8 cellular contexts compared by ENCODE assay signal in the genomic region with DNA sequence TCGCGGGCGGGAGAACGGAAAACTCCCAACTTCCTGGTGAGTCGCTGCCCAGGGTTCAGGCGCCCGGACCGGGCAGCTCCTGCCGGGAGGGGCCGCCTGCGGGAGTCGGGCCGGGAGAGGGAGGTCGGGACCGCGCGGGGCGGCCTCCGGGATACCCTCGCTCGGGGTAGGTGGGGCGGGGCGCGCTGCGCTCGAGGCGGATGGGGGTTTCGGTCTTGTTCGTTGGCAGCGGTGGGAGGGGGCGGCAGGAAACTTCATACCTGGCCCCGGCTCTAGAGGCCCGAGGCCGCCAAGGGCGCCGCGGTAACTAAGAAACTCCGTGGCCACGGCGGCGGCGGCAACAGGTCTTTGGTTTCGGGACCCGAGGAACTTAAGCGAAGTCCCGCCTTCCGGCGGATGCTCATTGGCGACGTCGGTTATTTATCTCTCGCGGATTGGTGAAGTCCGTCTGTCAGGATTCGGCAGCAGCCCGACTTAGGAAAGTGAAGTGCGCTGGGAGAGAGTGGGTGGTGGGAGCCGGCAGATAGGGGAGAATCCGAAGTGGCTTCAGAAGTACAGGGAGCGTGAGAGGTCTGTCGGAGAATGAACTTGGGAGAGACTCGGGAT. TPM values are rescaled to one million over a fixed set of nuclear protein-coding genes. Genes with fewer than 3 reads are reported as not detected.
DNase-seq lines count a peak whose midpoint lies in the region; ATAC-seq and TF ChIP-seq lines count a peak whose summit lies in the region.

No MANE protein-coding gene starts in this region.

- H3K4me2 ChIP-seq in SU-DHL-6 (ENCODE audit: low read depth, low read length, poor library complexity, severe bottlenecking), result peak overlapping the region; percentile 82

- H3F3A ChIP-seq in SU-DHL-6 (ENCODE audit: insufficient read depth), result peaks cover 11% of the 10 kb centered on the region

- H3K36me3 ChIP-seq in SU-DHL-6 (ENCODE audit: low read length) (no peaks in the 10 kb centered on the region), ovary (no peaks in the 10 kb centered on the region), thyroid gland (no peaks in the 10 kb centered on the region)

- peak overlapping the region; percentile 89 for H3K4me3 ChIP-seq in SU-DHL-6 (ENCODE audit: insufficient read depth, low read length, poor library complexity, severe bottlenecking)
- peak overlapping the region; percentile 91 for H3K4me3 ChIP-seq in ovary
- peak overlapping the region; percentile 69 to 86 (median 75) for H3K4me3 ChIP-seq in thyroid gland (replicated peaks in 1 of 3)

- TF ChIP-seq CTCF in SU-DHL-6 (IDR thresholded peaks at IDR 0.05; ENCODE audit: insufficient read depth, low read length, poor library complexity, severe bottlenecking) (no peak), ovary (IDR thresholded peaks at IDR 0.05) (no peak), thyroid gland (IDR thresholded peaks at IDR 0.05) (peak in 1 of 6 experiments; percentile 2)

- 0 to 2% (median 1%) methylated on average over 34 to 62 of the region's 62 CpGs for WGBS in ovary, 3 donors
- 0% methylated on average over 29 to 42 of the region's 62 CpGs for WGBS in thyroid gland, 2 donors

- H3K79me2 ChIP-seq in SU-DHL-6 (ENCODE audit: insufficient read depth, low read length), result peaks cover 15% of the 10 kb centered on the region; the same call in 1 of the 2 replicates

- peak overlapping the region; percentile 77 for H3K9ac ChIP-seq in SU-DHL-6 (ENCODE audit: low read length)

- H3K4me1 ChIP-seq in ovary (ENCODE audit: insufficient read depth) (peaks cover 4% of the 10 kb centered on the region), thyroid gland (peaks cover 0 to 18% of the 10 kb centered on the region in 2 donors)

- H2AFZ ChIP-seq in SU-DHL-6 (ENCODE audit: low read depth, low read length, severe bottlenecking), result peak overlapping the region; percentile 87

- H3K27ac ChIP-seq in SU-DHL-6 (ENCODE audit: low read depth, low read length), result peak overlapping the region; percentile 67
- peak overlapping the region; percentile 91 to 98 for H3K27ac ChIP-seq in ovary
- peak overlapping the region; percentile 98 to 99 (median 98) for H3K27ac ChIP-seq in thyroid gland

- intact Hi-C loops in Right ventricle myocardium superior (cut with DNase I), result loop anchor here (10.0 kb wide), 1 partner anchor 47 kb away; no protein-coding TSS in a partner anchor
- intact Hi-C loops in ovary (cut with DNase I), result no loop called here
- intact Hi-C loops in thyroid gland (cut with DNase I), result no loop called here

- peak; percentile 46 for ATAC-seq in HG02678 (IDR thresholded peaks at IDR 0.05; ENCODE audit: unreplicated experiment)
- ATAC-seq in Right ventricle myocardium superior (ENCODE audit: poor library complexity), result peak; percentile 77

- no peaks in the 10 kb centered on the region for H3K9me3 ChIP-seq in SU-DHL-6 (ENCODE audit: insufficient read depth, low read length)
- H3K9me3 ChIP-seq in ovary, result no peaks in the 10 kb centered on the region
- no peaks in the 10 kb centered on the region for H3K9me3 ChIP-seq in thyroid gland

- TF ChIP-seq POLR2A in GM10847 (IDR thresholded peaks at IDR 0.05; ENCODE audit: extremely low read depth, insufficient read length) (peak; percentile 19), ovary (IDR thresholded peaks at IDR 0.05) (peak; percentile 28), thyroid gland (IDR thresholded peaks at IDR 0.05) (peak in 1 of 2 donors; percentile 83)

- TF ChIP-seq EP300 in ovary (IDR thresholded peaks at IDR 0.05), result no peak

- DNase-seq in NCI-H1105 (lab: John Stamatoyannopoulos, UW) (peak; percentile 86), Right ventricle myocardium superior (peak; percentile 94), ovary (peak; percentile 87 to 91 (median 89)), thyroid gland (peak; percentile 91 to 93)
- DNase-seq in activated naive CD8-positive, alpha-beta T cell treated with anti-CD3 and anti-CD28 coated beads, Interleukin-2, amount 50 U/mL, for 16 hours (ENCODE audit: low read depth, low spot score), result peak; percentile 41

- H3K27me3 ChIP-seq in SU-DHL-6 (ENCODE audit: low read length), result no peaks in the 10 kb centered on the region
- H3K27me3 ChIP-seq in ovary, result no peaks in the 10 kb centered on the region
- no peaks in the 10 kb centered on the region for H3K27me3 ChIP-seq in thyroid gland

- no peaks in the 10 kb centered on the region for H4K20me1 ChIP-seq in SU-DHL-6 (ENCODE audit: low read depth, low read length)

- no peaks in the 10 kb centered on the region for H3K9me2 ChIP-seq in SU-DHL-6 (replicated peaks; ENCODE audit: insufficient read depth, low read length)

RNA-seq across cellular contexts. Expression of a gene that starts 0.5 kb away (rescaled TPM):
- total RNA-seq in Right ventricle myocardium superior (185 TPM), ovary (10 to 100 TPM; 56.3 to 87.0 (median 61.7) TPM), thyroid gland (100 to 1,000 TPM in 1 of 4 donors, 10 to 100 TPM in 3; 65.6 to 102 (median 77.7) TPM)
- polyA plus RNA-seq in ovary, result 10 to 100 TPM; 25.0 to 35.8 TPM

Comparison
In these comparisons a context has a peak if more than half of its experiments do, and no peak if none do; other contexts are left out.
1. Peak in every context shown above with its lines: DNase-seq, ATAC-seq, H3K4me3 ChIP-seq and H3K27ac ChIP-seq.
2. DNase-seq: peak in every context shown above with its lines; median percentile 94 in Right ventricle myocardium superior; 92 in thyroid gland; 89 in ovary; 86 in NCI-H1105; 41 in activated naive CD8-positive, alpha-beta T cell treated with anti-CD3 and anti-CD28 coated beads, Interleukin-2, amount 50 U/mL, for 16 hours.